18 cellular contexts compared by ENCODE assay signal in the genomic region with DNA sequence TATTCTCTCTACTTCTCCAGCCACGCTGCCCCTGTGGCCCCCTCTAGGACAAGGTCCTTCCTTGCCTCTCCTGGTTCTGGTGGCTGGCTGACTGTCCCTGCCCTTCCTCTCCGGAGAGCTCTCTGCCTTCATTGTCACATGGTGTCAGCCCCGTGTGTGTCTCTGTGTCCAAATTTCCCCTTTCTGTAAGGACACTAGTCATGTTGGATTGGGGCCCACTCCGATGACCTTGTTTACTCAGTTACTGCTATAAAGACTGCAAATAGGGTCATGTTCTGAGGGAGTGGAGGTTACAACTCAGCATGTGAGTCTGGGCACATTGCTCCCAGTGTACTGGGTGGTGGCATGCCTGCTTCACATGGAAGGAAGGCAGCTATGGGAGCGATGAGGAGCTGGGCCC.
"Had no signal": no experiment of that assay in that cellular context is flagged by ENCODE, and none has a peak within 500 bp of the region (broad histone marks: within the 10 kb centered on the region; RNA-seq: fewer than 3 reads in every experiment).

No MANE protein-coding gene starts in this region.

- H3K27ac ChIP-seq: colonic mucosa, prostate gland, tibial artery had no signal

- H3K4me3 ChIP-seq: colonic mucosa, dorsolateral prefrontal cortex, lung, prostate gland, tibial artery had no signal

- H3K36me3 ChIP-seq: colonic mucosa, prostate gland, tibial artery had no signal

- H3K27me3 ChIP-seq: colonic mucosa, dorsolateral prefrontal cortex, tibial artery had no signal

- DNase-seq: activated B cell treated with CpG ODN at 0.5 μM for 24 hours; activated CD4-positive, alpha-beta T cell treated with anti-CD3 and anti-CD28 coated beads for 36 hours; activated CD4-positive, alpha-beta T cell treated with anti-CD3 and anti-CD28 coated beads, Interleukin-2, amount 50 U/mL, for 48 hours; activated CD8-positive, alpha-beta memory T cell treated with anti-CD3 and anti-CD28 coated beads, Interleukin-2, amount 50 U/mL, for 48 hours; activated naive CD4-positive, alpha-beta T cell; activated T-cell treated with anti-CD3 and anti-CD28 coated beads, Interleukin-2, amount 50 U/mL, for 4 hours; colonic mucosa; dorsolateral prefrontal cortex; effector memory CD8-positive, alpha-beta T cell; foreskin melanocyte; kidney glomerular epithelial cell; naive thymus-derived CD4-positive, alpha-beta T cell; stimulated activated CD4-positive, alpha-beta T cell treated with anti-CD3 and anti-CD28 coated beads, Interleukin-12 subunit alpha, Interleukin-12 subunit beta, amount 100 ng/mL, for 4 hours; T-helper 9 cell; tibial artery had no signal

- H3K9me3 ChIP-seq: colonic mucosa, prostate gland, tibial artery had no signal

- ATAC-seq: activated CD4-positive, alpha-beta T cell treated with anti-CD3 and anti-CD28 coated beads for 36 hours; activated T-cell treated with anti-CD3 and anti-CD28 coated beads, Interleukin-2, amount 50 U/mL, for 4 hours; effector memory CD8-positive, alpha-beta T cell; esophagus mucosa; naive thymus-derived CD4-positive, alpha-beta T cell had no signal

- H3K4me1 ChIP-seq: colonic mucosa, prostate gland, tibial artery had no signal
